In the genomic region with DNA sequence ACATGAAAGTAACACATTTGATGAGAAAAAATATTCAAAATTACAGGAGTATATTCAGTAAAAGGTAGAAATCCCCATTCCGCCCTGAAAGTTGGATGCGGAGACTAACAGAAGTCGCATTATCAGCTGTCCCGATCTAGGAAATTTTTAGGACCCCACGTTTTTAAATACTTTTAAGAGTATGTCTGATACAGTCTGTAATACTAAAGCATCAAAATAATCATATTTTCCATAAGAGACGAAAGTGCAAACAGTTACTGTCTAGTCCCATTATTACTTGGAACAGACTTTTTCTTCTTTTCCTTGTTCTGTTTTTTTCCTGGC, we compare ENCODE assay signal across 9 cellular contexts. TPM values are rescaled to one million over a fixed set of nuclear protein-coding genes. Genes with fewer than 3 reads are reported as not detected.
DNase-seq lines count a peak whose midpoint lies in the region; FAIRE-seq and TF ChIP-seq lines count a peak whose summit lies in the region.
"Had no signal": no experiment of that assay in that cellular context is flagged by ENCODE, and none has a peak within 500 bp of the region (broad histone marks: within the 10 kb centered on the region; RNA-seq: fewer than 3 reads in every experiment).

No MANE protein-coding gene starts in this region.

- H3K36me3 Mint-ChIP-seq in activated T-helper 2 cell treated with anti-CD3 and anti-CD28 coated beads, Interferon-gamma antibody, Interleukin-2, Interleukin-4, amounts not matched to agents 10 μg/mL and 5 μg/mL and 100 μg/mL, durations not matched to agents 14 hours and 24 hours and 36 hours (ENCODE audit: low read depth), result peaks cover 7% of the 10 kb centered on the region

- no peak for FAIRE-seq in GM12892 (lab: Jason Lieb, UNC)

- no peak for DNase-seq in activated T-helper 2 cell treated with anti-CD3 and anti-CD28 coated beads, Interferon-gamma antibody, Interleukin-2, Interleukin-4, amounts not matched to agents 10 μg/mL and 5 μg/mL and 100 μg/mL, durations not matched to agents 14 hours and 24 hours and 36 hours (ENCODE audit: low spot score)
- DNase-seq in NCI-H526 treated with DMSO at 0.1 percent for 48 hours (lab: John Stamatoyannopoulos, UW), result no peak
- DNase-seq in GM12892 (ENCODE audit: insufficient read length), result no peak
- no peak for DNase-seq in NCI-H2196 (lab: John Stamatoyannopoulos, UW; ENCODE audit: unreplicated experiment)
- DNase-seq in Ammon's horn (ENCODE audit: low spot score), result no peak

- H3K27ac ChIP-seq in HUES6 (ENCODE audit: low read depth, low read length) (no peak overlapping the region), iPS-18a (ENCODE audit: low read length) (no peak overlapping the region), skin epidermis (peak overlapping the region in 20 of 21 experiments; percentile 52 to 93 (median 72))

- H3K4me1 Mint-ChIP-seq in activated T-helper 2 cell treated with anti-CD3 and anti-CD28 coated beads, Interferon-gamma antibody, Interleukin-2, Interleukin-4, amounts not matched to agents 10 μg/mL and 5 μg/mL and 100 μg/mL, durations not matched to agents 14 hours and 24 hours and 36 hours (ENCODE audit: low read depth), result peaks cover 7% of the 10 kb centered on the region

- H3K4me3 Mint-ChIP-seq in activated T-helper 2 cell treated with anti-CD3 and anti-CD28 coated beads, Interferon-gamma antibody, Interleukin-2, Interleukin-4, amounts not matched to agents 10 μg/mL and 5 μg/mL and 100 μg/mL, durations not matched to agents 14 hours and 24 hours and 36 hours (ENCODE audit: low read depth), result peak overlapping the region; percentile 63

- intact Hi-C loops in activated T-helper 2 cell treated with anti-CD3 and anti-CD28 coated beads, Interferon-gamma antibody, Interleukin-2, Interleukin-4, amounts not matched to agents 10 μg/mL and 5 μg/mL and 100 μg/mL, durations not matched to agents 14 hours and 24 hours and 36 hours (cut with micrococcal nuclease), result no loop called here

- H3K4me3 ChIP-seq in HUES6 (ENCODE audit: low read depth, low read length) (peak overlapping the region; percentile 65), iPS-18a (ENCODE audit: low read length) (peak overlapping the region; percentile 49), skin epidermis (peak overlapping the region; percentile 46 to 64 (median 55))
- H3K4me3 ChIP-seq: HAP-1 had no signal

- peaks cover under 1% of the 10 kb centered on the region for H3K9me3 Mint-ChIP-seq in activated T-helper 2 cell treated with anti-CD3 and anti-CD28 coated beads, Interferon-gamma antibody, Interleukin-2, Interleukin-4, amounts not matched to agents 10 μg/mL and 5 μg/mL and 100 μg/mL, durations not matched to agents 14 hours and 24 hours and 36 hours

- H3K9ac ChIP-seq in HUES6 (ENCODE audit: low read length) (peak overlapping the region; percentile 46), iPS-18a (ENCODE audit: low read length) (peak overlapping the region; percentile 17)

- no peak for TF ChIP-seq POLR2A in GM12892 (IDR thresholded peaks at IDR 0.05; ENCODE audit: low read depth, low read length)

- H3K4me1 ChIP-seq in HUES6 (ENCODE audit: control insufficient read depth, insufficient read depth, low read length), result no peaks in the 10 kb centered on the region
- H3K4me1 ChIP-seq in iPS-18a (ENCODE audit: control insufficient read depth, low read depth, low read length), result peaks cover 3% of the 10 kb centered on the region
- H3K4me1 ChIP-seq: HAP-1 had no signal

- no peak overlapping the region for H3K27ac Mint-ChIP-seq in activated T-helper 2 cell treated with anti-CD3 and anti-CD28 coated beads, Interferon-gamma antibody, Interleukin-2, Interleukin-4, amounts not matched to agents 10 μg/mL and 5 μg/mL and 100 μg/mL, durations not matched to agents 14 hours and 24 hours and 36 hours

- H3K27me3 ChIP-seq in HUES6 (ENCODE audit: control insufficient read depth, insufficient read depth, low read length), result peaks cover 66% of the 10 kb centered on the region
- H3K27me3 ChIP-seq in iPS-18a (ENCODE audit: control insufficient read depth, insufficient read depth, low read length), result peaks cover 50% of the 10 kb centered on the region

- H3K9me3 ChIP-seq in HUES6 (ENCODE audit: control insufficient read depth, insufficient read depth, low read depth, low read length) (0 out of 2 replicates have a peak, but pooled peaks cover 5% of the 10 kb centered on the region), iPS-18a (ENCODE audit: control insufficient read depth, low read depth, low read length) (peaks cover 5% of the 10 kb centered on the region)
- H3K9me3 ChIP-seq: HAP-1 had no signal

- H3K36me3 ChIP-seq in HUES6 (ENCODE audit: control insufficient read depth, insufficient read depth, low read length), result no peaks in the 10 kb centered on the region
- no peaks in the 10 kb centered on the region for H3K36me3 ChIP-seq in iPS-18a (ENCODE audit: control insufficient read depth, low read depth, low read length)
- H3K36me3 ChIP-seq: HAP-1 had no signal

- H3K27me3 Mint-ChIP-seq in activated T-helper 2 cell treated with anti-CD3 and anti-CD28 coated beads, Interferon-gamma antibody, Interleukin-2, Interleukin-4, amounts not matched to agents 10 μg/mL and 5 μg/mL and 100 μg/mL, durations not matched to agents 14 hours and 24 hours and 36 hours (ENCODE audit: low read depth), result peaks cover 40% of the 10 kb centered on the region

RNA-seq across cellular contexts. Expression of a gene that starts 0.6 kb away (rescaled TPM):
- total RNA-seq in activated T-helper 2 cell treated with anti-CD3 and anti-CD28 coated beads, Interferon-gamma antibody, Interleukin-2, Interleukin-4, amounts not matched to agents 10 μg/mL and 5 μg/mL and 100 μg/mL, durations not matched to agents 14 hours and 24 hours and 36 hours, result 15.1 and 15.7 TPM in 2 replicates
- 17.4 TPM for polyA plus RNA-seq in GM12892 (2012; ENCODE audit: missing spikeins)

Comparison
In these comparisons a context has a peak if more than half of its experiments do, and no peak if none do; other contexts are left out.
1. H3K27ac ChIP-seq: peak in skin epidermis (20 of 21); none in HUES6 (single experiment) and iPS-18a (single experiment).
2. Peak in every context shown above with its lines, with median percentiles within 50 percentile points of each other: H3K4me3 ChIP-seq.